18 cellular contexts compared by ENCODE assay signal in the genomic region with DNA sequence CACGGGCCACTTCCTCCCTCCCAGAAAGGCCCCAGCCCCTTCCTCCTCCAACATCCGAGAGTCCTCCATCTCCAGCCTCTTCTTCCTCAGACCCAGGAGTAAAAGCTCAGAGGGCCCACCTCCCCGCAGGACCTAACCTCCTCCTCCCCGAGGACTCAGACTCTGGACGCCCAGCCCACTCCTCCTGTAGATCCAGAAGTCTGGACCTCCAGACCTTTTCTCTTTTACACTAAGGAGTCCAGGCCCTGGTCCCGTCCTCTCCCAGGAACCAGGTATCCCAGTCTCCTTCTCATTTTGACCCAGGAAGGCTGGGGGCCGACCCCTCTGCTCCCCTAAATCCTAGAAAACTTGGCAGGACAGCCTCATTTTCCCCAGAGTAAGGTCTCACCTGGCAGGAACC. TPM values are rescaled to one million over a fixed set of nuclear protein-coding genes. Genes with fewer than 3 reads are reported as not detected.
DNase-seq lines count a peak whose midpoint lies in the region; ATAC-seq, FAIRE-seq and TF ChIP-seq lines count a peak whose summit lies in the region.
"Had no signal": no experiment of that assay in that cellular context is flagged by ENCODE, and none has a peak within 500 bp of the region (broad histone marks: within the 10 kb centered on the region; RNA-seq: fewer than 3 reads in every experiment).

No MANE protein-coding gene starts in this region.

- no peak overlapping the region for H3K4me3 Mint-ChIP-seq in MCF 10A (ENCODE audit: unreplicated experiment)
- no peak overlapping the region for H3K4me3 Mint-ChIP-seq in activated CD8-positive, alpha-beta T cell treated with anti-CD3 and anti-CD28 coated beads for 36 hours
- H3K4me3 Mint-ChIP-seq: IgD-negative memory B cell had no signal

- BruUV-seq in mammary epithelial cell (replicated peaks; lab: Mats Ljungman, UMichigan) (no TSS peak), MCF 10A (replicated peaks; lab: Mats Ljungman, UMichigan) (no TSS peak)

- POLR2A ChIA-PET in MCF 10A (lab: Yijun Ruan, JAX) (no interaction called here), H1 (lab: Charles Lee; ENCODE audit: partially characterized antibody) (no interaction called here)
- POLR2A ChIA-PET in activated CD8-positive, alpha-beta T cell treated with anti-CD3 and anti-CD28 coated beads for 36 hours (lab: Charles Lee) = no interaction called here

- H3K23ac ChIP-seq in H1 (ENCODE audit: insufficient read length) = no peak overlapping the region

- no peak overlapping the region for H2AK5ac ChIP-seq in H1 (ENCODE audit: low read depth, low read length)

- H3K9ac ChIP-seq in mammary epithelial cell (ENCODE audit: insufficient read depth, low read length) = no peak overlapping the region
- no peak overlapping the region for H3K9ac ChIP-seq in H1 (replicated peaks in 1 of 4; ENCODE audit: extremely low read depth in 1 of 4, low read depth in 3 of 4, low read length in 3 of 4)
- H3K9ac ChIP-seq: BLaER1, KMS-11 had no signal

- TF ChIP-seq EP300 in H1 (IDR thresholded peaks at IDR 0.05; ENCODE audit: borderline replicate concordance in 1 of 2, low read depth in 2 of 2, low read length in 2 of 2) = no peak

- dilution Hi-C loops in mammary epithelial cell (cut with HindIII; ENCODE audit: low sequenced_read_pairs) = loop anchor here (5.0 kb wide), 1 partner anchor 104 kb away; the partner anchor contains the start of gene CTU1

- intact Hi-C loops in mammary epithelial cell (cut with micrococcal nuclease) (no loop called here), MCF 10A (cut with micrococcal nuclease) (no loop called here), spleen (cut with DNase I; ENCODE audit: low total_unique reads) (no loop called here)
- intact Hi-C loops in activated CD8-positive, alpha-beta T cell treated with anti-CD3 and anti-CD28 coated beads for 36 hours (cut with micrococcal nuclease) = no loop called here

- peak overlapping the region; percentile 28 for H3K27ac ChIP-seq in mammary epithelial cell (ENCODE audit: insufficient read depth, low read depth, low read length)
- H3K27ac ChIP-seq in H1 (ENCODE audit: low read depth, low read length) = no peak overlapping the region
- H3K27ac ChIP-seq in spleen = no peak overlapping the region
- H3K27ac ChIP-seq: BLaER1, KMS-11 had no signal

- FAIRE-seq in H1 (lab: Jason Lieb, UNC) = no peak

- H4K20me1 ChIP-seq in mammary epithelial cell (ENCODE audit: insufficient read depth, low read length) = no peaks in the 10 kb centered on the region
- no peaks in the 10 kb centered on the region for H4K20me1 ChIP-seq in H1 (replicated peaks in 1 of 2; ENCODE audit: control insufficient read depth in 1 of 2, insufficient read depth in 2 of 2, low read length in 2 of 2)
- H4K20me1 ChIP-seq: BLaER1 had no signal

- no peak overlapping the region for H2BK12ac ChIP-seq in H1 (ENCODE audit: low read depth, low read length)

- H4K8ac ChIP-seq in H1 (ENCODE audit: extremely low read depth, insufficient read depth, low read length) = peak overlapping the region; percentile 65; the same call in 1 of the 2 replicates

- no peak overlapping the region for H2BK5ac ChIP-seq in H1 (ENCODE audit: low read depth, low read length)

- TF ChIP-seq CTCF in mammary epithelial cell (conservative IDR thresholded peaks at IDR 0.05 in 1 of 2, IDR thresholded peaks at IDR 0.05 in 1 of 2; ENCODE audit: extremely low read depth in 1 of 2, insufficient read depth in 1 of 2, low read depth in 1 of 2, low read length in 2 of 2) (no peak), MCF 10A (IDR thresholded peaks at IDR 0.05; ENCODE audit: unreplicated experiment) (no peak), H1 (IDR thresholded peaks at IDR 0.05; ENCODE audit: control extremely low read depth in 1 of 3, insufficient read depth in 1 of 3, low read depth in 1 of 3, low read length in 3 of 3) (no peak), spleen (IDR thresholded peaks at IDR 0.05 in 8 of 11, conservative IDR thresholded peaks at IDR 0.05 in 3 of 11) (no peak)
- TF ChIP-seq CTCF in activated CD8-positive, alpha-beta T cell treated with anti-CD3 and anti-CD28 coated beads for 36 hours (IDR thresholded peaks at IDR 0.05) = no peak

- TF ChIP-seq POLR2A in H1 (IDR thresholded peaks at IDR 0.05; ENCODE audit: control extremely low read depth in 1 of 2, low read depth in 2 of 2, low read length in 2 of 2) (no peak), spleen (IDR thresholded peaks at IDR 0.05) (no peak)

- DNase-seq in mammary epithelial cell (no peak), MCF 10A (ENCODE audit: unreplicated experiment) (no peak), H1 (ENCODE audit: low read depth in 1 of 2, low spot score in 2 of 2) (no peak), spleen (peak; percentile 21), HAP-1 (ENCODE audit: low spot score in 2 of 2) (no peak)
- no peak for DNase-seq in activated CD8-positive, alpha-beta T cell treated with anti-CD3 and anti-CD28 coated beads for 36 hours
- DNase-seq: 8988T; AML-193; CD8-positive, alpha-beta memory T cell; DMS79 treated with DMSO at 0.1 percent for 48 hours; GDM1 had no signal

- no peak overlapping the region for H3K4me3 ChIP-seq in mammary epithelial cell (replicated peaks in 1 of 3; ENCODE audit: insufficient read depth in 1 of 3, low read depth in 2 of 3, low read length in 3 of 3)
- no peak overlapping the region for H3K4me3 ChIP-seq in H1 (ENCODE audit: extremely low read depth in 1 of 4, insufficient read depth in 2 of 4, low read depth in 3 of 4, low read length in 4 of 4)
- no peak overlapping the region for H3K4me3 ChIP-seq in spleen
- no peak overlapping the region for H3K4me3 ChIP-seq in HAP-1
- H3K4me3 ChIP-seq: BLaER1 had no signal

- no peak for ATAC-seq in HG02678 (IDR thresholded peaks at IDR 0.05; ENCODE audit: unreplicated experiment)
- ATAC-seq in activated CD8-positive, alpha-beta T cell treated with anti-CD3 and anti-CD28 coated beads for 36 hours = no peak

- no peak overlapping the region for H4K5ac ChIP-seq in H1 (ENCODE audit: insufficient read length, low read depth, low read length)

- CTCF ChIA-PET in mammary epithelial cell (lab: Charles Lee; ENCODE audit: low non-redundant PET) (no interaction called here), MCF 10A (lab: Yijun Ruan, JAX) (no interaction called here), H1 (lab: Charles Lee; ENCODE audit: partially characterized antibody) (interaction anchor here (3.7 kb wide), 1 partner anchor 10 kb away, joined by 18 read pairs; no protein-coding TSS in a partner anchor)
- CTCF ChIA-PET in activated CD8-positive, alpha-beta T cell treated with anti-CD3 and anti-CD28 coated beads for 36 hours (lab: Charles Lee) = no interaction called here

- in situ Hi-C loops in mammary epithelial cell (cut with MboI; ENCODE audit: low sequenced_read_pairs in 2 of 2) = no loop called here
- in situ Hi-C loops in HAP-1 (cut with MboI; ENCODE audit: low sequenced_read_pairs) = no loop called here

- H3K4me2 ChIP-seq in mammary epithelial cell (ENCODE audit: insufficient read depth, low read depth, low read length) (no peak overlapping the region), H1 (ENCODE audit: insufficient read depth in 1 of 2, low read depth in 2 of 2, low read length in 2 of 2) (no peak overlapping the region)
- H3K4me2 ChIP-seq: BLaER1, KMS-11 had no signal

- H3K4me1 Mint-ChIP-seq in MCF 10A (ENCODE audit: insufficient read depth, unreplicated experiment) = no peaks in the 10 kb centered on the region
- no peaks in the 10 kb centered on the region for H3K4me1 Mint-ChIP-seq in activated CD8-positive, alpha-beta T cell treated with anti-CD3 and anti-CD28 coated beads for 36 hours (ENCODE audit: low read depth)
- H3K4me1 Mint-ChIP-seq: CD8-positive, alpha-beta memory T cell had no signal

- H3K4ac ChIP-seq in H1 (replicated peaks; ENCODE audit: insufficient read length, low read depth, low read length) = no peak overlapping the region

- H3K27me3 ChIP-seq in mammary epithelial cell (ENCODE audit: insufficient read depth, low read length) (no peaks in the 10 kb centered on the region), H1 (replicated peaks in 1 of 4; ENCODE audit: control insufficient read depth in 3 of 4, extremely low read depth in 1 of 4, insufficient read depth in 3 of 4, low read length in 3 of 4) (no peaks in the 10 kb centered on the region; a peak in 1 of 7 replicates), spleen (replicated peaks in 1 of 7) (peaks cover 0 to 69% (median 15%) of the 10 kb centered on the region in 7 donors), HAP-1 (ENCODE audit: low read depth) (peaks cover 5% of the 10 kb centered on the region)
- H3K27me3 ChIP-seq: BLaER1 had no signal

- no peak overlapping the region for H2BK20ac ChIP-seq in H1 (ENCODE audit: low read length)

- H3K4me1 ChIP-seq in mammary epithelial cell (ENCODE audit: insufficient read depth, low read length) = peaks cover 47% of the 10 kb centered on the region
- peaks cover 0 to 18% (median 6%) of the 10 kb centered on the region in 4 experiments; a peak in 6 of 7 replicates for H3K4me1 ChIP-seq in H1 (replicated peaks in 1 of 4; ENCODE audit: control insufficient read depth in 3 of 4, insufficient read depth in 4 of 4, low read length in 3 of 4)
- H3K4me1 ChIP-seq in spleen = no peaks in the 10 kb centered on the region
- H3K4me1 ChIP-seq in HAP-1 = no peaks in the 10 kb centered on the region
- H3K4me1 ChIP-seq: Caco-2 had no signal

- peaks cover 4% of the 10 kb centered on the region for H3K27me3 Mint-ChIP-seq in MCF 10A (ENCODE audit: insufficient read depth, unreplicated experiment)
- H3K27me3 Mint-ChIP-seq in activated CD8-positive, alpha-beta T cell treated with anti-CD3 and anti-CD28 coated beads for 36 hours = peaks cover 38% of the 10 kb centered on the region

- H4K91ac ChIP-seq in H1 (replicated peaks; ENCODE audit: insufficient read length, low read length) = no peak overlapping the region

- H3K9me3 ChIP-seq in mammary epithelial cell (replicated peaks; ENCODE audit: insufficient read depth, low read length) (no peaks in the 10 kb centered on the region), H1 (ENCODE audit: insufficient read depth in 2 of 2, low read depth in 1 of 2, low read length in 1 of 2) (no peaks in the 10 kb centered on the region), spleen (no peaks in the 10 kb centered on the region), HAP-1 (no peaks in the 10 kb centered on the region)
- H3K9me3 ChIP-seq: BLaER1, Caco-2 had no signal

- H3K9me3 Mint-ChIP-seq in MCF 10A (ENCODE audit: unreplicated experiment) = peaks cover 1% of the 10 kb centered on the region
- H3K9me3 Mint-ChIP-seq in activated CD8-positive, alpha-beta T cell treated with anti-CD3 and anti-CD28 coated beads for 36 hours = no peaks in the 10 kb centered on the region

- 96% methylated on average over 6 of the region's 7 CpGs for WGBS in mammary epithelial cell (ENCODE audit: low coverage, missing lambda C conversion rate)
- 90% methylated on average over 6 of the region's 7 CpGs; no CpG with 5 or more reads in 1 of the 2 experiments for WGBS in H1 (ENCODE audit: extremely low coverage in 1 of 2, insufficient coverage in 1 of 2, insufficient read length in 1 of 2, insufficient replicate concordance in 2 of 2, low coverage in 1 of 2, low lambda C conversion rate in 2 of 2, missing lambda C conversion rate in 1 of 2), 2 experiments
- 66 to 72% (median 69%) methylated on average over 7 of the region's 7 CpGs for WGBS in spleen, 5 donors

- H3K56ac ChIP-seq in H1 (replicated peaks; ENCODE audit: insufficient read length, low read depth, low read length) = no peak overlapping the region

- no peak for TF ChIP-seq RAD21 in H1 (IDR thresholded peaks at IDR 0.05 in 1 of 2, conservative IDR thresholded peaks at IDR 0.05 in 1 of 2; ENCODE audit: low read depth in 2 of 2, low read length in 2 of 2)

- H2BK120ac ChIP-seq in H1 (replicated peaks; ENCODE audit: low read depth, low read length) = no peak overlapping the region

- H3K23me2 ChIP-seq in H1 (ENCODE audit: low read depth, low read length) = no peaks in the 10 kb centered on the region

- H3K36me3 ChIP-seq in mammary epithelial cell (ENCODE audit: insufficient read depth, low read length) = no peaks in the 10 kb centered on the region
- H3K36me3 ChIP-seq in H1 (ENCODE audit: control insufficient read depth in 2 of 4, insufficient read depth in 4 of 4, low read length in 3 of 4) = no peaks in the 10 kb centered on the region
- H3K36me3 ChIP-seq in spleen = no peaks in the 10 kb centered on the region
- no peaks in the 10 kb centered on the region for H3K36me3 ChIP-seq in HAP-1 (replicated peaks)
- H3K36me3 ChIP-seq: BLaER1 had no signal

- no peak overlapping the region for H3K14ac ChIP-seq in H1 (ENCODE audit: insufficient read length)

- H3K79me2 ChIP-seq in mammary epithelial cell (ENCODE audit: insufficient read depth, low read length) = peaks cover 20% of the 10 kb centered on the region
- H3K79me2 ChIP-seq in H1 (ENCODE audit: control insufficient read depth in 1 of 2, insufficient read depth in 2 of 2, low read length in 2 of 2) = no peaks in the 10 kb centered on the region

- H2AFZ ChIP-seq in mammary epithelial cell (ENCODE audit: low read depth, low read length) (no peak overlapping the region), H1 (ENCODE audit: low read length) (no peak overlapping the region)

- H3K36me3 Mint-ChIP-seq in MCF 10A (ENCODE audit: insufficient read depth, unreplicated experiment) = peaks cover 6% of the 10 kb centered on the region
- H3K36me3 Mint-ChIP-seq in activated CD8-positive, alpha-beta T cell treated with anti-CD3 and anti-CD28 coated beads for 36 hours (ENCODE audit: low read depth) = no peaks in the 10 kb centered on the region
- H3K36me3 Mint-ChIP-seq: CD8-positive, alpha-beta memory T cell; IgD-negative memory B cell had no signal

- no peak overlapping the region for H3K27ac Mint-ChIP-seq in MCF 10A (ENCODE audit: low read depth, unreplicated experiment)
- H3K27ac Mint-ChIP-seq in activated CD8-positive, alpha-beta T cell treated with anti-CD3 and anti-CD28 coated beads for 36 hours = no peak overlapping the region
- H3K27ac Mint-ChIP-seq: CD8-positive, alpha-beta memory T cell; IgD-negative memory B cell had no signal

- no peaks in the 10 kb centered on the region for H3K79me1 ChIP-seq in H1 (ENCODE audit: low read depth, low read length)

- H3K18ac ChIP-seq in H1 (ENCODE audit: extremely low read depth, low read length) = no peak overlapping the region

- H2BK15ac ChIP-seq in H1 (ENCODE audit: low read length) = no peak overlapping the region

RNA-seq across cellular contexts. Expression of gene KLK8, which starts 1.9 kb away (rescaled TPM):
- total RNA-seq in mammary epithelial cell (10 to 100 TPM; 51.5 to 80.0 TPM), MCF 10A (2022) (not detected in 2 replicates), spleen (not detected)
- polyA plus RNA-seq in mammary epithelial cell (127 TPM), H1 (2011; rRNA removed) (3.6 and 7.1 TPM in 2 replicates), spleen (under 1 TPM in 1 of 3 donors, not detected in 2; 0.56 TPM)
- 167 TPM for polyA minus RNA-seq in mammary epithelial cell
- 2.1 and 2.9 TPM in 2 replicates for total RNA-seq in H1 (2021; fragmentation: NEBNext Ultra II Directional; extraction: Animal tissue kit (Norgen Biotek cat#: 25700))
- polyA plus RNA-seq in H1 (2011; cell fraction: cytosol; rRNA removed) = 6.5 TPM
- 8.0 TPM for polyA plus RNA-seq in H1 (2011; cell fraction: nucleus; rRNA removed)
- polyA plus RNA-seq in H1 (2012, experiment 1 of 2) = 3.4 to 7.9 TPM (median 5.6 TPM) in 4 replicates
- polyA plus RNA-seq in H1 (2012, experiment 2 of 2) = 4.1 TPM
- polyA plus RNA-seq in H1 (2013, experiment 1 of 2) = 6.8 TPM
- 6.9 TPM for polyA plus RNA-seq in H1 (2013, experiment 2 of 2)
- polyA minus RNA-seq in H1 (2011; rRNA and poly(A)+ RNA removed) = 3.4 and 3.5 TPM in 2 replicates
- polyA minus RNA-seq in H1 (2011; cell fraction: cytosol; rRNA and poly(A)+ RNA removed) = not detected
- polyA minus RNA-seq in H1 (2011; cell fraction: nucleus; rRNA and poly(A)+ RNA removed) = 3.7 TPM
- not detected for total RNA-seq in activated CD8-positive, alpha-beta T cell treated with anti-CD3 and anti-CD28 coated beads for 36 hours
- total RNA-seq: CD8-positive, alpha-beta memory T cell; H4; HT1080 had no signal
- polyA plus RNA-seq: CD8-positive, alpha-beta memory T cell; IgD-negative memory B cell had no signal

RNA-seq across cellular contexts. Expression of gene KLK10, which starts 16.2 kb away (rescaled TPM):
- total RNA-seq in mammary epithelial cell = 10 to 100 TPM; 63.1 to 74.0 TPM
- 232 TPM for polyA plus RNA-seq in mammary epithelial cell
- polyA minus RNA-seq in mammary epithelial cell = 300 TPM
- not detected in 2 replicates for total RNA-seq in MCF 10A (2022)
- total RNA-seq in H1 (2021; fragmentation: NEBNext Ultra II Directional; extraction: Animal tissue kit (Norgen Biotek cat#: 25700)) = 4.5 and 4.8 TPM in 2 replicates
- 9.7 and 12.4 TPM in 2 replicates for polyA plus RNA-seq in H1 (2011; rRNA removed)
- 6.7 TPM for polyA plus RNA-seq in H1 (2011; cell fraction: cytosol; rRNA removed)
- polyA plus RNA-seq in H1 (2011; cell fraction: nucleus; rRNA removed) = 10.1 TPM
- polyA plus RNA-seq in H1 (2012, experiment 1 of 2) = 3.2 to 8.2 TPM (median 5.5 TPM) in 4 replicates
- polyA plus RNA-seq in H1 (2012, experiment 2 of 2) = 4.7 TPM
- 6.3 TPM for polyA plus RNA-seq in H1 (2013, experiment 1 of 2)
- polyA plus RNA-seq in H1 (2013, experiment 2 of 2) = 7.3 TPM
- polyA minus RNA-seq in H1 (2011; rRNA and poly(A)+ RNA removed) = 2.9 and 6.9 TPM in 2 replicates
- 4.3 TPM for polyA minus RNA-seq in H1 (2011; cell fraction: cytosol; rRNA and poly(A)+ RNA removed)
- polyA minus RNA-seq in H1 (2011; cell fraction: nucleus; rRNA and poly(A)+ RNA removed) = 4.5 TPM
- total RNA-seq in spleen = not detected
- under 1 TPM; 0.06 to 0.13 (median 0.09) TPM for polyA plus RNA-seq in spleen
- not detected for total RNA-seq in activated CD8-positive, alpha-beta T cell treated with anti-CD3 and anti-CD28 coated beads for 36 hours
- total RNA-seq: Caco-2; CD8-positive, alpha-beta memory T cell; H4; HT1080 had no signal
- polyA plus RNA-seq: CD8-positive, alpha-beta memory T cell; IgD-negative memory B cell had no signal

RNA-seq across cellular contexts. Expression of gene KLK7, which starts 19.6 kb away (rescaled TPM):
- total RNA-seq in mammary epithelial cell (100 to 1,000 TPM in 1 of 2 donors, 10 to 100 TPM in 1; 47.3 to 584 TPM), MCF 10A (2022) (not detected in 2 replicates), spleen (1 to 10 TPM in 1 of 7 donors, under 1 TPM in 1, not detected in 5; 0.23 to 1.6 TPM)
- polyA plus RNA-seq in mammary epithelial cell (196 TPM), H1 (2011; rRNA removed) (1.4 and 2.1 TPM in 2 replicates), spleen (under 1 TPM; 0.03 to 0.45 (median 0.09) TPM)
- polyA minus RNA-seq in mammary epithelial cell = 231 TPM
- 0.55 and 0.73 TPM in 2 replicates for total RNA-seq in H1 (2021; fragmentation: NEBNext Ultra II Directional; extraction: Animal tissue kit (Norgen Biotek cat#: 25700))
- polyA plus RNA-seq in H1 (2011; cell fraction: cytosol; rRNA removed) = 1.6 TPM
- 3.5 TPM for polyA plus RNA-seq in H1 (2011; cell fraction: nucleus; rRNA removed)
- polyA plus RNA-seq in H1 (2012, experiment 1 of 2) = 1.0 to 1.7 TPM (median 1.4 TPM) in 4 replicates
- 0.35 TPM for polyA plus RNA-seq in H1 (2012, experiment 2 of 2)
- polyA plus RNA-seq in H1 (2013, experiment 1 of 2) = 0.87 TPM
- polyA plus RNA-seq in H1 (2013, experiment 2 of 2) = 0.90 TPM
- polyA minus RNA-seq in H1 (2011; rRNA and poly(A)+ RNA removed) = 0.39 and 0.57 TPM in 2 replicates
- 1.3 TPM for polyA minus RNA-seq in H1 (2011; cell fraction: cytosol; rRNA and poly(A)+ RNA removed)
- 1.3 TPM for polyA minus RNA-seq in H1 (2011; cell fraction: nucleus; rRNA and poly(A)+ RNA removed)
- not detected for total RNA-seq in activated CD8-positive, alpha-beta T cell treated with anti-CD3 and anti-CD28 coated beads for 36 hours
- total RNA-seq: Caco-2; CD8-positive, alpha-beta memory T cell; H4; HT1080 had no signal
- polyA plus RNA-seq: CD8-positive, alpha-beta memory T cell; IgD-negative memory B cell had no signal

RNA-seq across cellular contexts. Expression of gene KLK11, which starts 23.1 kb away (rescaled TPM):
- total RNA-seq in mammary epithelial cell = 1 to 10 TPM; 2.3 to 2.5 TPM
- 1.5 TPM for polyA plus RNA-seq in mammary epithelial cell
- not detected for polyA minus RNA-seq in mammary epithelial cell
- total RNA-seq in MCF 10A (2022) = not detected in 2 replicates
- not detected in 2 replicates for total RNA-seq in H1 (2021; fragmentation: NEBNext Ultra II Directional; extraction: Animal tissue kit (Norgen Biotek cat#: 25700))
- polyA plus RNA-seq in H1 (2011; rRNA removed) = 0.38 and 0.45 TPM in 2 replicates
- 0.37 TPM for polyA plus RNA-seq in H1 (2011; cell fraction: cytosol; rRNA removed)
- polyA plus RNA-seq in H1 (2011; cell fraction: nucleus; rRNA removed) = 0.27 TPM
- 0.46 to 0.79 TPM (median 0.54 TPM) in 3 of 4 replicates, not detected in the other for polyA plus RNA-seq in H1 (2012, experiment 1 of 2)
- 0.43 TPM for polyA plus RNA-seq in H1 (2012, experiment 2 of 2)
- polyA plus RNA-seq in H1 (2013, experiment 1 of 2) = 0.39 TPM
- polyA plus RNA-seq in H1 (2013, experiment 2 of 2) = 0.26 TPM
- polyA minus RNA-seq in H1 (2011; rRNA and poly(A)+ RNA removed) = not detected in 2 replicates
- polyA minus RNA-seq in H1 (2011; cell fraction: cytosol; rRNA and poly(A)+ RNA removed) = not detected
- polyA minus RNA-seq in H1 (2011; cell fraction: nucleus; rRNA and poly(A)+ RNA removed) = not detected
- total RNA-seq in spleen = not detected
- polyA plus RNA-seq in spleen = under 1 TPM in 2 of 3 donors, not detected in 1; 0.09 to 0.29 TPM
- total RNA-seq in activated CD8-positive, alpha-beta T cell treated with anti-CD3 and anti-CD28 coated beads for 36 hours = not detected
- total RNA-seq: Caco-2; CD8-positive, alpha-beta memory T cell; H4; HT1080 had no signal
- polyA plus RNA-seq: CD8-positive, alpha-beta memory T cell; IgD-negative memory B cell had no signal

RNA-seq across cellular contexts. Expression of gene KLK12, which starts 31.5 kb away (rescaled TPM):
- total RNA-seq in mammary epithelial cell = not detected
- not detected for polyA plus RNA-seq in mammary epithelial cell
- not detected for polyA minus RNA-seq in mammary epithelial cell
- not detected in 2 replicates for total RNA-seq in MCF 10A (2022)
- total RNA-seq in H1 (2021; fragmentation: NEBNext Ultra II Directional; extraction: Animal tissue kit (Norgen Biotek cat#: 25700)) = not detected in 2 replicates
- 0.24 TPM in 1 of 2 replicates, not detected in the other for polyA plus RNA-seq in H1 (2011; rRNA removed)
- not detected for polyA plus RNA-seq in H1 (2011; cell fraction: cytosol; rRNA removed)
- polyA plus RNA-seq in H1 (2011; cell fraction: nucleus; rRNA removed) = not detected
- not detected in 4 replicates for polyA plus RNA-seq in H1 (2012, experiment 1 of 2)
- polyA plus RNA-seq in H1 (2012, experiment 2 of 2) = not detected
- polyA plus RNA-seq in H1 (2013, experiment 1 of 2) = 0.06 TPM
- not detected for polyA plus RNA-seq in H1 (2013, experiment 2 of 2)
- not detected in 2 replicates for polyA minus RNA-seq in H1 (2011; rRNA and poly(A)+ RNA removed)
- not detected for polyA minus RNA-seq in H1 (2011; cell fraction: cytosol; rRNA and poly(A)+ RNA removed)
- polyA minus RNA-seq in H1 (2011; cell fraction: nucleus; rRNA and poly(A)+ RNA removed) = not detected
- not detected for total RNA-seq in spleen
- under 1 TPM in 1 of 3 donors, not detected in 2; 0.16 TPM for polyA plus RNA-seq in spleen
- total RNA-seq in activated CD8-positive, alpha-beta T cell treated with anti-CD3 and anti-CD28 coated beads for 36 hours = not detected
- total RNA-seq: Caco-2; CD8-positive, alpha-beta memory T cell; H4; HT1080 had no signal
- polyA plus RNA-seq: CD8-positive, alpha-beta memory T cell; IgD-negative memory B cell had no signal

Comparison
In these comparisons a context has a peak if more than half of its experiments do, and no peak if none do; other contexts are left out.
1. RNA of gene KLK8, which starts 1.9 kb away (total RNA-seq): 51.5 to 80.0 TPM in mammary epithelial cell; 2.1 to 2.9 TPM in H1, not detected in MCF 10A, not detected in spleen and not detected in activated CD8-positive, alpha-beta T cell treated with anti-CD3 and anti-CD28 coated beads for 36 hours; every median in the first group is over 10 times any median in the second.
2. RNA of gene KLK10, which starts 16.2 kb away (total RNA-seq): 63.1 to 74.0 TPM in mammary epithelial cell; 4.5 to 4.8 TPM in H1, not detected in MCF 10A, not detected in spleen and not detected in activated CD8-positive, alpha-beta T cell treated with anti-CD3 and anti-CD28 coated beads for 36 hours; every median in the first group is over 10 times any median in the second.
3. RNA of gene KLK7, which starts 19.6 kb away (total RNA-seq): 47.3 to 584 TPM in mammary epithelial cell; 0.55 to 0.73 TPM in H1, 0.23 to 1.6 TPM in spleen, not detected in MCF 10A and not detected in activated CD8-positive, alpha-beta T cell treated with anti-CD3 and anti-CD28 coated beads for 36 hours; every median in the first group is over 10 times any median in the second.